In the genomic region with DNA sequence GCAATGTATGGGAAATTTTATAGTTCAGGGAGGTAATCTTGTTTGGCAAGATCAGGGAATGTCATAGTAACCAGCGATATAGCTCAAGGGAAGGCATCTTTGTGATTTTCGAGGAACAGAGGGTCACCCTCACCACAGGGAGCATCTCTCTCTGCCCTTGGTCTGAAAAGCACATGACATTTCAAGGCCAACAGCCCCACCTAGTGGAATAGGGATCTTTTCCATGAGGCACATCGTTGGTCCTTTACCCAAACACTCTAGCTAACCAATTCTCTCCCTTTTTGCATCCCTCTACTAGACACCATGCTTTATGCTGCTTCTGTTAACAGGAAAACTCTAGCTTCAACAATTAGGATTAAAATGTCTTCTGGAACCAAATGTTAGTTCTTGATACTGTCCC, we compare ENCODE assay signal across 8 cellular contexts.
DNase-seq lines count a peak whose midpoint lies in the region; ATAC-seq and TF ChIP-seq lines count a peak whose summit lies in the region.

No MANE protein-coding gene starts in this region.

- no peak overlapping the region for H2AFZ ChIP-seq in Loucy (ENCODE audit: low read length)

- peak; percentile 74 for TF ChIP-seq CTCF in Loucy (conservative IDR thresholded peaks at IDR 0.05; ENCODE audit: low read length)

- H3K9ac ChIP-seq in Loucy (ENCODE audit: low read depth, low read length, poor library complexity, severe bottlenecking): no peak overlapping the region

- H3K79me2 ChIP-seq in Loucy (ENCODE audit: insufficient read depth, low read length): no peaks in the 10 kb centered on the region

- H3K9me2 ChIP-seq in Loucy (replicated peaks; ENCODE audit: low read depth, low read length): no peaks in the 10 kb centered on the region

- H3K4me2 ChIP-seq in Loucy (ENCODE audit: low read depth, low read length, poor library complexity, severe bottlenecking): no peak overlapping the region

- peak; percentile 62 for ATAC-seq in GM21381 (IDR thresholded peaks at IDR 0.05; ENCODE audit: unreplicated experiment)
- no peak for ATAC-seq in Right ventricle myocardium inferior

- no peaks in the 10 kb centered on the region for H3K27me3 ChIP-seq in Loucy (ENCODE audit: insufficient read depth, low read length, poor library complexity, severe bottlenecking)

- DNase-seq in NCI-H2171 treated with DMSO at 0.1 percent for 48 hours (lab: John Stamatoyannopoulos, UW) (peak; percentile 3), NCI-H2171 (lab: John Stamatoyannopoulos, UW) (no peak), iPS-NIHi7 (ENCODE audit: extremely low spot score) (peak; percentile 36), Right ventricle myocardium inferior (ENCODE audit: missing footprints) (no peak), occipital lobe (lab: John Stamatoyannopoulos, UW) (no peak)
- DNase-seq in activated CD4-positive, alpha-beta T cell treated with anti-CD3 and anti-CD28 coated beads, Interleukin-2, amount 50 U/mL, for 1 hour: peak; percentile 25

- H3K9me3 ChIP-seq in Loucy (ENCODE audit: insufficient read depth, low read depth, low read length): no peaks in the 10 kb centered on the region

- H3K4me3 ChIP-seq in Loucy (ENCODE audit: low read length, poor library complexity, severe bottlenecking): no peak overlapping the region

- H3K36me3 ChIP-seq in Loucy (ENCODE audit: insufficient read depth, low read length): no peaks in the 10 kb centered on the region

- no peaks in the 10 kb centered on the region for H3K4me1 ChIP-seq in Loucy (ENCODE audit: insufficient read depth, low read length, poor library complexity, severe bottlenecking)

- intact Hi-C loops in Right ventricle myocardium inferior (cut with DNase I): no loop called here

- no peaks in the 10 kb centered on the region for H3F3A ChIP-seq in Loucy (ENCODE audit: low read depth)

- no peaks in the 10 kb centered on the region for H4K20me1 ChIP-seq in Loucy (ENCODE audit: insufficient read depth, low read length, poor library complexity, severe bottlenecking)

Comparison
In these comparisons a context has a peak if more than half of its experiments do, and no peak if none do; other contexts are left out.
1. DNase-seq: peak in NCI-H2171 treated with DMSO at 0.1 percent for 48 hours (single experiment), activated CD4-positive, alpha-beta T cell treated with anti-CD3 and anti-CD28 coated beads, Interleukin-2, amount 50 U/mL, for 1 hour (single experiment) and iPS-NIHi7 (single experiment); none in NCI-H2171 (single experiment), Right ventricle myocardium inferior (single experiment) and occipital lobe (single experiment).